In the genomic region with DNA sequence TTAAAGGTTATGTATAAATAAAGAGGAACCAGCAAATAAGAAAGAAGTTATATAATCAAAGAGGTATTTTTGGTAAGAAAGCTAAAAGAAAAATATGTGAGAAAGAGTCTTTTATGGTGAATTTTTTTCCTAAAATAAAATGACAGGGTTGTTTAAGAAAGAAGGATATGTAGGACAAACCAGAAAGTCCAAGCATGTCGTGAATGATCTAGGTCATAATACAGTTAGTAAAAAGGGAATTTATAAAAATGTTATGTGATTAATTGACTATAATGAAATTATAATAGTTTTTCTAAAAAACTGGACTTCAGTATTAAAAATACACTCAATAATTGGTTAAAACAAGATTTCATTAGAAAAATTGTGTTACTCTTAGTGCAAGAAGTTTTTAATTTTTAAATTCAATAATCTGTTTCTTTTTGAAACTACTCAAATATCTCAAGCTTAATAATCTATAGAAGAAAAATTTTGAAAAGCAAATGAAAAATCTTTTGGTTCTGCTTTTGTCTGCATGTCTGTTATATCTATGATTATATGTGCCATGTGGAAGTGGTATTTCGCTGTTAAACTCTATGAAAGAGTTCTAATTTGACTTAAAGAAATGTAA, we compare ENCODE assay signal across 12 cellular contexts. TPM values are rescaled to one million over a fixed set of nuclear protein-coding genes. Genes with fewer than 3 reads are reported as not detected.
DNase-seq lines count a peak whose midpoint lies in the region; ATAC-seq and TF ChIP-seq lines count a peak whose summit lies in the region.
"Had no signal": no experiment of that assay in that cellular context is flagged by ENCODE, and none has a peak within 500 bp of the region (broad histone marks: within the 10 kb centered on the region; RNA-seq: fewer than 3 reads in every experiment).

No MANE protein-coding gene starts in this region.

- peak; percentile 52 for DNase-seq in NCI-H748 (lab: John Stamatoyannopoulos, UW; ENCODE audit: unreplicated experiment)
- DNase-seq in NCI-H748 treated with DMSO at 0.1 percent for 48 hours (lab: John Stamatoyannopoulos, UW) = no peak
- DNase-seq in NCI-H2171 treated with DMSO at 0.1 percent for 48 hours (lab: John Stamatoyannopoulos, UW) = peak; percentile 44
- peak; percentile 47 for DNase-seq in dermis blood vessel endothelial cell
- peak; percentile 58 for DNase-seq in renal cortical epithelial cell (ENCODE audit: low read depth)
- no peak for DNase-seq in lower leg skin (ENCODE audit: low spot score in 2 of 2)
- DNase-seq: KG1; left ventricle myocardium superior; stimulated activated naive B cell treated with anti-CD40 and anti-IgM and Interleukin-4, amounts not matched to agents 10 μg/mL and 1 μg/mL and 100 μg/mL, for 72 hours had no signal

- TF ChIP-seq POLR2A in lower leg skin (IDR thresholded peaks at IDR 0.05) = no peak

- no peak overlapping the region for H3K4me3 ChIP-seq in lower leg skin (ENCODE audit: low read depth, poor library complexity, severe bottlenecking)

- 84 to 90% methylated on average over 2 of the region's 2 CpGs for WGBS in lower leg skin, 2 donors

- no peak for TF ChIP-seq CTCF in lower leg skin (IDR thresholded peaks at IDR 0.05)

- no peak for ATAC-seq in GM18868 (IDR thresholded peaks at IDR 0.05; ENCODE audit: unreplicated experiment)
- ATAC-seq in HG03378 (IDR thresholded peaks at IDR 0.05; ENCODE audit: unreplicated experiment) = no peak
- ATAC-seq: left ventricle myocardium superior; Panc1; stimulated activated naive B cell treated with anti-CD40 and anti-IgM and Interleukin-4, amounts not matched to agents 10 μg/mL and 1 μg/mL and 100 μg/mL, for 72 hours had no signal

- intact Hi-C loops in lower leg skin (cut with DNase I; ENCODE audit: low total_unique reads) = no loop called here

RNA-seq across cellular contexts. Expression of a gene that starts 23.3 kb away (rescaled TPM):
- total RNA-seq in dermis blood vessel endothelial cell (49.0 and 81.9 TPM in 2 replicates), renal cortical epithelial cell (44.1 and 74.8 TPM in 2 replicates), lower leg skin (10 to 100 TPM; 15.2 to 29.3 (median 18.1) TPM)

RNA-seq across cellular contexts. Expression of a gene that starts 28.5 kb away (rescaled TPM):
- total RNA-seq in dermis blood vessel endothelial cell = 22.0 and 30.2 TPM in 2 replicates
- total RNA-seq in renal cortical epithelial cell = 18.2 and 19.1 TPM in 2 replicates
- total RNA-seq in lower leg skin = 10 to 100 TPM; 10.7 to 15.0 (median 12.4) TPM

Comparison
In these comparisons a context has a peak if more than half of its experiments do, and no peak if none do; other contexts are left out.
1. DNase-seq: peak in NCI-H748 (single experiment), NCI-H2171 treated with DMSO at 0.1 percent for 48 hours (single experiment), dermis blood vessel endothelial cell (single experiment) and renal cortical epithelial cell (single experiment); none in NCI-H748 treated with DMSO at 0.1 percent for 48 hours (single experiment) and lower leg skin (0 of 2).